Comparison of ENCODE assay signal across 18 cellular contexts in the genomic region with DNA sequence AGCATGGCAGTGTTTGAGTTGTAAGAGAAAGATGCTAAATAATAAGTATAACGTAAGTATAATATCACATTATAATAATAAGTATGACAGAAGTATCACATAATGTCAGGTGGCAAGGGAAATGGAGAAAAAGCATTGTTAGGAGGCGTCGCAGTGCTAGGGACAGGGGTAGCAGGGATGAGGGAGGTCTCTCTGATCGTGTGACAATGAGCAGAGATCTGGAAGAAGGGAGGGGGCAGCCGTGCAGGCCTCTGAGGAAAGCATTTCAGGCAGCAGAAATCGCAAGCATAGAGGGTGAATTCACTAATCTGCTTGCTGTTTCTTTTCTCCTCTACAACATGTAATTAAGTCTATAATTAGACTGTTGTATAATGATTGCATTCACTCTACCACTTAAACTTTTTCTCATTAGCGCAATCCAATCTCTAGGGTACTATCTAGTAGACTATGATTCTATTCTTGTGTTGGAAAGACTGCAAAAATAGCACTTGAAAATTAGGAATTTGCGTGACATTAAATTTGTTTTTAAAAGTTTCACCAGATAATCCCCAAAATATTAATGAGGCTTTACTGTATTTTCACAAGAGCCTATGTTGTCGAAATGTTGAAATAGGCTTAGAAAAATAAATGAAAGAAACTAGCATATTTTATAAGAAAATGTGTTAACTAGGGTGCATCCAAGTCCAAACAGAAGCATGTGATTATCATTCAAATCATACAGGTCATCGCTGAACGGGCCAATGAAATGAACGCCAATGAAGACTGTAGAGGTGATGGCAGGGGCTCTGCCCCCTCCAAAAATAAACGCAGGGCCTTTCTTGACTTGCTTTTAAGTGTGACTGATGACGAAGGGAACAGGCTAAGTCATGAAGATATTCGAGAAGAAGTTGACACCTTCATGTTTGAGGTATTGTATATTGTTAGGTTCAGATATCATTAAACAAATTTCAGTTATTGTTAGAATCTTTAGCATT. TPM values are rescaled to one million over a fixed set of nuclear protein-coding genes. Genes with fewer than 3 reads are reported as not detected.
"Had no signal": no experiment of that assay in that cellular context is flagged by ENCODE, and none has a peak within 500 bp of the region (broad histone marks: within the 10 kb centered on the region; RNA-seq: fewer than 3 reads in every experiment).

No MANE protein-coding gene starts in this region.

- H3K9me3 Mint-ChIP-seq: activated CD4-positive, alpha-beta T cell treated with anti-CD3 and anti-CD28 coated beads, Interleukin-2, amount 10 ng/mL, durations not matched to agents 7 days and 5 days; activated T-helper 1 cell treated with anti-CD3 and anti-CD28 coated beads, Interleukin-12 subunit alpha, Interleukin-12 subunit beta, Interleukin-2, Interleukin-4 antibody, amounts not matched to agents 30 ng/mL and 10 ng/mL and 1 ng/mL, durations not matched to agents 14 hours and 24 hours and 36 hours; endodermal cell had no signal

- H3K27me3 Mint-ChIP-seq: activated CD4-positive, alpha-beta T cell treated with anti-CD3 and anti-CD28 coated beads, Interleukin-2, amount 10 ng/mL, durations not matched to agents 7 days and 5 days; naive B cell had no signal

- H3K27me3 ChIP-seq: ascending aorta, neutrophil had no signal

- DNase-seq: activated CD4-positive, alpha-beta T cell treated with anti-CD3 and anti-CD28 coated beads, Interleukin-2, amount 10 ng/mL, durations not matched to agents 7 days and 5 days; dermis blood vessel endothelial cell; endodermal cell; left colon; mammary epithelial cell; naive B cell; stimulated activated CD4-positive, alpha-beta T cell treated with anti-CD3 and anti-CD28 coated beads, Interleukin-15, amount 100 ng/mL, for 24 hours; stimulated activated CD4-positive, alpha-beta T cell treated with anti-CD3 and anti-CD28 coated beads, Interleukin-4, amount 100 ng/mL, for 1 hour; T-helper 2 cell; trophoblast cell had no signal

- H3K27ac ChIP-seq: ascending aorta, neutrophil had no signal

- H3K4me3 Mint-ChIP-seq: activated CD4-positive, alpha-beta T cell treated with anti-CD3 and anti-CD28 coated beads, Interleukin-2, amount 10 ng/mL, durations not matched to agents 7 days and 5 days; activated T-helper 1 cell treated with anti-CD3 and anti-CD28 coated beads, Interleukin-12 subunit alpha, Interleukin-12 subunit beta, Interleukin-2, Interleukin-4 antibody, amounts not matched to agents 30 ng/mL and 10 ng/mL and 1 ng/mL, durations not matched to agents 14 hours and 24 hours and 36 hours; endodermal cell; WTC11 had no signal

- H3K4me3 ChIP-seq: ascending aorta, skin epidermis had no signal

- H3K4me1 ChIP-seq: ascending aorta had no signal

- H3K9me3 ChIP-seq: ascending aorta, neutrophil had no signal

- H3K4me1 Mint-ChIP-seq: endodermal cell had no signal

- H3K36me3 ChIP-seq: neutrophil had no signal

- H3K27ac Mint-ChIP-seq: activated T-helper 1 cell treated with anti-CD3 and anti-CD28 coated beads, Interleukin-12 subunit alpha, Interleukin-12 subunit beta, Interleukin-2, Interleukin-4 antibody, amounts not matched to agents 30 ng/mL and 10 ng/mL and 1 ng/mL, durations not matched to agents 14 hours and 24 hours and 36 hours; endodermal cell; WTC11 had no signal

RNA-seq across cellular contexts. Expression of a gene that starts 26.6 kb away (rescaled TPM):
- total RNA-seq: activated CD8-positive, alpha-beta memory T cell treated with anti-CD3 and anti-CD28 coated beads for 36 hours; activated T-helper 1 cell treated with anti-CD3 and anti-CD28 coated beads, Interleukin-12 subunit alpha, Interleukin-12 subunit beta, Interleukin-2, Interleukin-4 antibody, amounts not matched to agents 30 ng/mL and 10 ng/mL and 1 ng/mL, durations not matched to agents 14 hours and 24 hours and 36 hours; ascending aorta; bronchial epithelial cell; epithelial cell of proximal tubule; mammary epithelial cell had no signal
